In the genomic region with DNA sequence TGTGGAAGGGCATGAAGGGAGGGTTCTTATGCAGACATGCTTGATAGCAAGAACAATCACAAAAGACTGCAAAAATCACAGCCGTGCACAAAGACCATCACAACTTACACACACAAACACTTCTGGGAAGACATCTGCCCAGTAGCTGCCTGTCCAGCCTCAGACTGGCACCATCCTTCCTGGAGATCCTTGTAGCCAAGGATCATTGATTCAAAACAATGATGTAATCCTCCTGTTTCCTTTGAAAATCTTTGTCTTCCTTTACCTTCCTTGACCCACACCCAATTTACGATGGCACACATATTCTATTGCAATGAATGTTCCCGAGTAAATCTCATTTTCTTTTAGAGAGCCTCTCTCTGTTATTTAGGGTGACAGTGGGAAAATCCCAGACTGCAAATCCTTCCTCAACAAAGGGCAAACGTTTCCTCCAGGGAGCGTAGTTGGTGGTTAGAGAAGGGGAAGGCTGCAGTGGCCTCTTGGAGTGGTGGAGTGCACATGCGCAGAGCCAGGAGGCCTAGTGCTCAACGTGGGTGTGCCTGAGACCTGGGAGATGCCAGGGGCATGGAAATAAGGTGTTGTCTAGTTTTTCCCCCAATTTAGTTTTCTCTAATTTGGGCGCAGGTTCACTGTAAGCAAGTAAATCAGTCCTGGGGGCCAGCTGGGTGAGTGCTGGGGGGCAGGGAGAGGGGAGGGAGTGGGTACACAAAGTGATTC, we compare ENCODE assay signal across 17 cellular contexts. TPM values are rescaled to one million over a fixed set of nuclear protein-coding genes. Genes with fewer than 3 reads are reported as not detected.
A peak's percentile ranks its signal among the peaks of the same experiment; 100 is the strongest.
DNase-seq lines count a peak whose midpoint lies in the region; ATAC-seq, FAIRE-seq and TF ChIP-seq lines count a peak whose summit lies in the region.
"Had no signal": no experiment of that assay in that cellular context is flagged by ENCODE, and none has a peak within 500 bp of the region (broad histone marks: within the 10 kb centered on the region; RNA-seq: fewer than 3 reads in every experiment).

No MANE protein-coding gene starts in this region.

- peaks cover 3% of the 10 kb centered on the region for H3K27me3 Mint-ChIP-seq in activated naive CD8-positive, alpha-beta T cell
- H3K27me3 Mint-ChIP-seq in activated naive CD8-positive, alpha-beta T cell treated with anti-CD3 and anti-CD28 coated beads for 36 hours = peaks cover 6% of the 10 kb centered on the region
- H3K27me3 Mint-ChIP-seq in astrocyte (ENCODE audit: low read depth, unreplicated experiment) = peaks cover 4% of the 10 kb centered on the region
- H3K27me3 Mint-ChIP-seq in activated CD4-positive, alpha-beta T cell treated with anti-CD3 and anti-CD28 coated beads, Interleukin-2, amount 10 ng/mL, durations not matched to agents 24 days and 14 days = peaks cover 19% of the 10 kb centered on the region
- H3K27me3 Mint-ChIP-seq: activated B cell treated with CpG ODN at 0.5 μM for 24 hours had no signal

- H3K4me3 Mint-ChIP-seq in activated naive CD8-positive, alpha-beta T cell = peak overlapping the region; percentile 22
- no peak overlapping the region for H3K4me3 Mint-ChIP-seq in activated naive CD8-positive, alpha-beta T cell treated with anti-CD3 and anti-CD28 coated beads for 36 hours
- peak overlapping the region; percentile 73 for H3K4me3 Mint-ChIP-seq in astrocyte (ENCODE audit: unreplicated experiment)
- no peak overlapping the region for H3K4me3 Mint-ChIP-seq in activated CD4-positive, alpha-beta T cell treated with anti-CD3 and anti-CD28 coated beads, Interleukin-2, amount 10 ng/mL, durations not matched to agents 24 days and 14 days

- ATAC-seq in right lobe of liver = no peak
- no peak for ATAC-seq in upper lobe of left lung (ENCODE audit: low FRiP score in 2 of 2)
- no peak for ATAC-seq in gastroesophageal sphincter
- ATAC-seq: activated naive CD4-positive, alpha-beta T cell treated with anti-CD3 and anti-CD28 coated beads, Interleukin-2, amount 50 U/mL, for 72 hours; psoas muscle had no signal

- peak overlapping the region; percentile 55 for H3K4me2 ChIP-seq in astrocyte (ENCODE audit: low read length)

- H3K27me3 ChIP-seq in astrocyte (ENCODE audit: insufficient read depth, low read length) = no peaks in the 10 kb centered on the region
- H3K27me3 ChIP-seq in right lobe of liver = no peaks in the 10 kb centered on the region
- no peaks in the 10 kb centered on the region for H3K27me3 ChIP-seq in upper lobe of left lung
- no peaks in the 10 kb centered on the region for H3K27me3 ChIP-seq in brain microvascular endothelial cell (replicated peaks)
- H3K27me3 ChIP-seq in gastroesophageal sphincter = no peaks in the 10 kb centered on the region
- H3K27me3 ChIP-seq: cardiac muscle cell, testis had no signal

- no peaks in the 10 kb centered on the region for H3K36me3 ChIP-seq in astrocyte (ENCODE audit: insufficient read depth, low read length)
- no peaks in the 10 kb centered on the region for H3K36me3 ChIP-seq in right lobe of liver
- H3K36me3 ChIP-seq in upper lobe of left lung = no peaks in the 10 kb centered on the region
- H3K36me3 ChIP-seq in brain microvascular endothelial cell (replicated peaks) = no peaks in the 10 kb centered on the region
- no peaks in the 10 kb centered on the region for H3K36me3 ChIP-seq in gastroesophageal sphincter
- H3K36me3 ChIP-seq: cardiac muscle cell had no signal

- H3K4me3 ChIP-seq in astrocyte (ENCODE audit: insufficient read depth, low read depth, low read length) (no peak overlapping the region), right lobe of liver (no peak overlapping the region), upper lobe of left lung (no peak overlapping the region), brain microvascular endothelial cell (ENCODE audit: low read depth, low read length) (no peak overlapping the region), gastroesophageal sphincter (no peak overlapping the region)
- H3K4me3 ChIP-seq: cardiac muscle cell, psoas muscle, testis had no signal

- H4K20me1 ChIP-seq in astrocyte (ENCODE audit: insufficient read depth, low read length) = peaks cover 14% of the 10 kb centered on the region

- peaks cover 12% of the 10 kb centered on the region for H3K9me3 Mint-ChIP-seq in activated naive CD8-positive, alpha-beta T cell (ENCODE audit: low read depth)
- peaks cover 12% of the 10 kb centered on the region for H3K9me3 Mint-ChIP-seq in activated naive CD8-positive, alpha-beta T cell treated with anti-CD3 and anti-CD28 coated beads for 36 hours
- H3K9me3 Mint-ChIP-seq in astrocyte (ENCODE audit: unreplicated experiment) = peaks cover 19% of the 10 kb centered on the region
- H3K9me3 Mint-ChIP-seq in activated CD4-positive, alpha-beta T cell treated with anti-CD3 and anti-CD28 coated beads, Interleukin-2, amount 10 ng/mL, durations not matched to agents 24 days and 14 days = peaks cover 13% of the 10 kb centered on the region

- no peak overlapping the region for H2AFZ ChIP-seq in astrocyte (ENCODE audit: low read depth, low read length)

- DNase-seq in activated naive CD8-positive, alpha-beta T cell treated with anti-CD3 and anti-CD28 coated beads for 36 hours = no peak
- no peak for DNase-seq in astrocyte (ENCODE audit: low read depth)
- DNase-seq in right lobe of liver = peak in 2 of 3 donors; percentile 39 to 43
- peak in 1 of 2 donors; percentile 24 for DNase-seq in upper lobe of left lung
- no peak for DNase-seq in activated CD4-positive, alpha-beta T cell treated with anti-CD3 and anti-CD28 coated beads, Interleukin-2, amount 10 ng/mL, durations not matched to agents 24 days and 14 days
- no peak for DNase-seq in brain microvascular endothelial cell
- DNase-seq: NCI-H1930; NCI-H510A treated with DMSO at 0.1 percent for 48 hours; stimulated activated CD4-positive, alpha-beta T cell treated with anti-CD3 and anti-CD28 coated beads, Interleukin-15, amount 100 ng/mL, for 24 hours; testis had no signal

- in situ Hi-C loops in brain microvascular endothelial cell (cut with HindIII; ENCODE audit: low pct_ligation_motif_present, low sequenced_read_pairs) = no loop called here

- H3K27ac ChIP-seq in astrocyte (ENCODE audit: low read depth, low read length) (no peak overlapping the region), right lobe of liver (no peak overlapping the region), upper lobe of left lung (peak overlapping the region in 3 of 4 donors; percentile 77 to 92 (median 81)), brain microvascular endothelial cell (no peak overlapping the region), gastroesophageal sphincter (no peak overlapping the region)
- H3K27ac ChIP-seq: cardiac muscle cell, psoas muscle, testis had no signal

- no peak for TF ChIP-seq POLR2A in right lobe of liver (IDR thresholded peaks at IDR 0.05)
- TF ChIP-seq POLR2A in upper lobe of left lung (IDR thresholded peaks at IDR 0.05) = no peak
- TF ChIP-seq POLR2A in gastroesophageal sphincter (IDR thresholded peaks at IDR 0.05) = no peak

- no peak overlapping the region for H3K27ac Mint-ChIP-seq in activated naive CD8-positive, alpha-beta T cell
- no peak overlapping the region for H3K27ac Mint-ChIP-seq in activated naive CD8-positive, alpha-beta T cell treated with anti-CD3 and anti-CD28 coated beads for 36 hours
- no peak overlapping the region for H3K27ac Mint-ChIP-seq in astrocyte (ENCODE audit: unreplicated experiment)
- H3K27ac Mint-ChIP-seq in activated CD4-positive, alpha-beta T cell treated with anti-CD3 and anti-CD28 coated beads, Interleukin-2, amount 10 ng/mL, durations not matched to agents 24 days and 14 days = no peak overlapping the region
- H3K27ac Mint-ChIP-seq: activated B cell treated with CpG ODN at 0.5 μM for 24 hours; activated naive CD4-positive, alpha-beta T cell treated with anti-CD3 and anti-CD28 coated beads, Interleukin-2, amount 50 U/mL, for 72 hours had no signal

- peaks cover 22% of the 10 kb centered on the region for H3K4me1 Mint-ChIP-seq in activated naive CD8-positive, alpha-beta T cell (ENCODE audit: low read depth)
- H3K4me1 Mint-ChIP-seq in activated naive CD8-positive, alpha-beta T cell treated with anti-CD3 and anti-CD28 coated beads for 36 hours = peaks cover 19% of the 10 kb centered on the region
- peaks cover 41% of the 10 kb centered on the region for H3K4me1 Mint-ChIP-seq in astrocyte (ENCODE audit: low read depth, unreplicated experiment)
- H3K4me1 Mint-ChIP-seq in activated CD4-positive, alpha-beta T cell treated with anti-CD3 and anti-CD28 coated beads, Interleukin-2, amount 10 ng/mL, durations not matched to agents 24 days and 14 days = peaks cover 19% of the 10 kb centered on the region

- 70% methylated on average over 5 of the region's 8 CpGs for WGBS in right lobe of liver (ENCODE audit: insufficient coverage, low coverage, low lambda C conversion rate, missing lambda C conversion rate)
- WGBS in upper lobe of left lung, 2 donors = 59 to 61% methylated on average over 8 of the region's 8 CpGs
- 56 to 68% methylated on average over 3 of the region's 8 CpGs for WGBS in gastroesophageal sphincter (ENCODE audit: low coverage in 1 of 2), 2 donors

- FAIRE-seq in astrocyte (lab: Jason Lieb, UNC) = no peak
- FAIRE-seq: GM18507 had no signal

- H3K4me1 ChIP-seq in astrocyte (ENCODE audit: insufficient read depth, low read length) (peaks cover 57% of the 10 kb centered on the region), right lobe of liver (peaks cover 0 to 20% (median 9%) of the 10 kb centered on the region in 4 donors), upper lobe of left lung (peaks cover 35 to 47% (median 41%) of the 10 kb centered on the region in 4 donors), gastroesophageal sphincter (peaks cover 0 to 48% (median 16%) of the 10 kb centered on the region in 3 donors)

- peak overlapping the region; percentile 1 for H3K9ac ChIP-seq in astrocyte (ENCODE audit: low read length)

- intact Hi-C loops in right lobe of liver (cut with DNase I) = loop anchor here in 1 of 2 donors (10.0 kb wide), 1 partner anchor 70 kb away; no protein-coding TSS in a partner anchor
- intact Hi-C loops in activated CD4-positive, alpha-beta T cell treated with anti-CD3 and anti-CD28 coated beads, Interleukin-2, amount 10 ng/mL, durations not matched to agents 24 days and 14 days (cut with micrococcal nuclease) = loop anchor here (5.0 to 10.0 kb wide), 3 partner anchors 100 to 202 kb away; partner anchors contain the start of genes LRRC27 and PWWP2B

- TF ChIP-seq CTCF in astrocyte (IDR thresholded peaks at IDR 0.05; ENCODE audit: insufficient read depth, low read depth, low read length) = no peak
- TF ChIP-seq CTCF in right lobe of liver (IDR thresholded peaks at IDR 0.05) = no peak
- no peak for TF ChIP-seq CTCF in upper lobe of left lung (IDR thresholded peaks at IDR 0.05)
- no peak for TF ChIP-seq CTCF in brain microvascular endothelial cell (IDR thresholded peaks at IDR 0.05; ENCODE audit: low read depth, low read length, missing control alignments)
- TF ChIP-seq CTCF in gastroesophageal sphincter (IDR thresholded peaks at IDR 0.05) = no peak

- H3K36me3 Mint-ChIP-seq in activated naive CD8-positive, alpha-beta T cell = peaks cover 7% of the 10 kb centered on the region
- no peaks in the 10 kb centered on the region for H3K36me3 Mint-ChIP-seq in activated naive CD8-positive, alpha-beta T cell treated with anti-CD3 and anti-CD28 coated beads for 36 hours
- H3K36me3 Mint-ChIP-seq in astrocyte (ENCODE audit: low read depth, unreplicated experiment) = no peaks in the 10 kb centered on the region
- peaks cover 5% of the 10 kb centered on the region for H3K36me3 Mint-ChIP-seq in activated CD4-positive, alpha-beta T cell treated with anti-CD3 and anti-CD28 coated beads, Interleukin-2, amount 10 ng/mL, durations not matched to agents 24 days and 14 days (ENCODE audit: low read depth)

- H3K79me2 ChIP-seq in astrocyte (ENCODE audit: insufficient read depth, low read length) = peaks cover 40% of the 10 kb centered on the region

- TF ChIP-seq EP300 in upper lobe of left lung (IDR thresholded peaks at IDR 0.05) (peak in 2 of 4 donors; percentile 33 to 83), gastroesophageal sphincter (IDR thresholded peaks at IDR 0.05) (no peak)

- H3K9me3 ChIP-seq in astrocyte (ENCODE audit: insufficient read depth, low read depth, low read length) (peaks cover 2% of the 10 kb centered on the region), right lobe of liver (no peaks in the 10 kb centered on the region), upper lobe of left lung (no peaks in the 10 kb centered on the region), gastroesophageal sphincter (peaks cover 0 to 7% (median 0%) of the 10 kb centered on the region in 3 donors)
- H3K9me3 ChIP-seq: psoas muscle, testis had no signal

RNA-seq across cellular contexts. Expression of gene INPP5A, which starts 3.1 kb away (rescaled TPM):
- 1 to 10 TPM; 6.1 to 7.4 TPM for total RNA-seq in activated naive CD8-positive, alpha-beta T cell treated with anti-CD3 and anti-CD28 coated beads for 36 hours
- total RNA-seq in astrocyte (29.2 and 39.1 TPM in 2 replicates), right lobe of liver (10 to 100 TPM; 12.5 to 24.6 (median 16.9) TPM), upper lobe of left lung (10 to 100 TPM; 28.6 to 81.7 (median 44.8) TPM), gastroesophageal sphincter (100 to 1,000 TPM; 111 to 288 (median 215) TPM)
- total RNA-seq in activated CD4-positive, alpha-beta T cell treated with anti-CD3 and anti-CD28 coated beads, Interleukin-2, amount 10 ng/mL, durations not matched to agents 24 days and 14 days = 10.3 and 10.5 TPM in 2 replicates

Comparison
In these comparisons a context has a peak if more than half of its experiments do, and no peak if none do; other contexts are left out.
1. H3K4me3 Mint-ChIP-seq: peak in activated naive CD8-positive, alpha-beta T cell (single experiment) and astrocyte (single experiment); none in activated naive CD8-positive, alpha-beta T cell treated with anti-CD3 and anti-CD28 coated beads for 36 hours (single experiment) and activated CD4-positive, alpha-beta T cell treated with anti-CD3 and anti-CD28 coated beads, Interleukin-2, amount 10 ng/mL, durations not matched to agents 24 days and 14 days (single experiment).
2. DNase-seq: peak in right lobe of liver (2 of 3); none in activated naive CD8-positive, alpha-beta T cell treated with anti-CD3 and anti-CD28 coated beads for 36 hours (single experiment), astrocyte (single experiment), activated CD4-positive, alpha-beta T cell treated with anti-CD3 and anti-CD28 coated beads, Interleukin-2, amount 10 ng/mL, durations not matched to agents 24 days and 14 days (single experiment) and brain microvascular endothelial cell (single experiment).
3. H3K27ac ChIP-seq: peak in upper lobe of left lung (3 of 4); none in astrocyte (single experiment), right lobe of liver (0 of 3), brain microvascular endothelial cell (single experiment) and gastroesophageal sphincter (0 of 4).